In the genomic region with DNA sequence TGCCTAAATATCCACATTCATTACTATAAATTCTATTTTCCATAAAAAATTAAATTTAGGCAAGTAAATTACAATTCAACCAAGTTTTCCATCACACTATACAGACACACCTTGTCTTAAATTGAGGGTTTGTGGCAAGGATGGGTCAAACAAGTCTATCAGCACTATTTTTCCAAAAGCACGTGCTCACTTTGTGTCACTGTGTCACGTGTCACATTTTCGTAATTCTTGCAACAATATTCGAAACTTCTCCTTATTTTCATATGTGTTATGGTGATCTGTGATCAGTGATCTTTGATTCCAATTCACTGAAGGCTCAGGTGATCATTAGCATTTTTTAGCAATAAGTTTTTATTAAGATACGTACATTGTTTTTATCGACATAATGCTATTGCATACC, we compare ENCODE assay signal across 11 cellular contexts.
"Had no signal": no experiment of that assay in that cellular context is flagged by ENCODE, and none has a peak within 500 bp of the region (broad histone marks: within the 10 kb centered on the region; RNA-seq: fewer than 3 reads in every experiment).

No MANE protein-coding gene starts in this region.

- H3K9me3 Mint-ChIP-seq: H9 had no signal

- H3K27ac Mint-ChIP-seq: GM23338, H9, HFFc6 had no signal

- H3K4me1 ChIP-seq: HAP-1 had no signal

- H3K27ac ChIP-seq: GM23248 had no signal

- H3K4me1 Mint-ChIP-seq: GM23338 had no signal

- H3K4me2 ChIP-seq: GM23338 had no signal

- FAIRE-seq: H1, H54 had no signal

- H3K9ac ChIP-seq: GM23248 had no signal

- H2AFZ ChIP-seq: GM23248, GM23338 had no signal

- H3K4me3 ChIP-seq: GM23248, GM23338, HAP-1 had no signal

- H3K4me3 Mint-ChIP-seq: GM23338, H9, HFFc6 had no signal

- H3K9me3 ChIP-seq: HAP-1 had no signal

- H3K36me3 ChIP-seq: HAP-1 had no signal

- DNase-seq: GM23248, GOT3, H7, H9, HCEC 1CT, HFFc6 had no signal

- ATAC-seq: GM23338, HCT116 had no signal
